ENCODE assay signal across 8 cellular contexts in the genomic region with DNA sequence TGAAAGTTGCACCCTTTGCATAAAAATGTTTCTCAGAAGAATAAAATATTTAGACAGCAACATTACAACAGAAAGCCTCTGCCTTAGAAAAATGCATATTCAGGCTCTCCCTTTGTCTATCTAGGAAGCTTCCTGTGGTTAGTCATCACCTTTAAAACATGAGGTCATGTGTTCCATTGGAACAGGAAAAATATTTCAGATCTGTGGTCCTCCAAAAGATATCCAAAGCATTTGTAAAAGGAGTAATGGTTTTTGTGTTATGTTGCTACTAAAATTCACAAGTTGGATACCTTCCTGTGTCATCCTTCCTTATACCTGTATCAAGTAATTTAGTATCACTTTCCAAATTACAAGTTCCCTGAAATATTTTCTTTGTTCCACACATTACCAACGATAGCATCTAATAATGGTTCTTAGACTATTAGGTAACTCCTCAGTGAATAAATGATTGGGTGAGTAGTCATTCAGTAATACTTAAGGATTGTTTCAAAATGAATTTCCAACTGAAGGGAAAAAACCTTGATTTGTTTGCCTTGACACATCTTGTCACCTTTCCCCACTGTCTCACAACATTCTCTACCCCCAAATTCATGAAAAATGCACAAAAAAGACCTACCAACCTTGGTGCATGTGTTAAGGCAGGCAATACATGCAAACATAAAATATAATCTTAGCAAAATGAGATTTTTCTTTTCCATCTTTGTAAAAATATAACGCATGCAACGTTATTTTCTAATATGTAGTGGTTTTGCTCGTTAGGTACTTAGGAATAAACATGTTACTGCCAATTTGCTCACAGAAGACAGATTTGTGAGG. TPM values are rescaled to one million over a fixed set of nuclear protein-coding genes. Genes with fewer than 3 reads are reported as not detected.
DNase-seq lines count a peak whose midpoint lies in the region; ATAC-seq and TF ChIP-seq lines count a peak whose summit lies in the region.
"Had no signal": no experiment of that assay in that cellular context is flagged by ENCODE, and none has a peak within 500 bp of the region (broad histone marks: within the 10 kb centered on the region; RNA-seq: fewer than 3 reads in every experiment).

No MANE protein-coding gene starts in this region.

- no peak for TF ChIP-seq CTCF in WERI-Rb-1 (IDR thresholded peaks at IDR 0.05; ENCODE audit: low read depth, low read length)
- no peak for TF ChIP-seq CTCF in fibroblast of the aortic adventitia (IDR thresholded peaks at IDR 0.05; ENCODE audit: insufficient read depth, low read length)

- peak overlapping the region; percentile 27 for H3K27ac ChIP-seq in WERI-Rb-1

- H3K36me3 ChIP-seq in WERI-Rb-1, result no peaks in the 10 kb centered on the region
- H3K36me3 ChIP-seq: heart right ventricle had no signal

- H3K4me3 ChIP-seq in WERI-Rb-1 (ENCODE audit: low read depth, low read length), result no peak overlapping the region
- no peak overlapping the region for H3K4me3 ChIP-seq in fibroblast of the aortic adventitia (ENCODE audit: low read depth, low read length)

- no peak for ATAC-seq in HG02840 (IDR thresholded peaks at IDR 0.05; ENCODE audit: low FRiP score, unreplicated experiment)
- no peak for ATAC-seq in GM21717 (IDR thresholded peaks at IDR 0.05; ENCODE audit: unreplicated experiment)
- ATAC-seq in HG03457 (IDR thresholded peaks at IDR 0.05; ENCODE audit: unreplicated experiment), result no peak

- H3K9me3 ChIP-seq in WERI-Rb-1 (ENCODE audit: severe bottlenecking), result no peaks in the 10 kb centered on the region
- H3K9me3 ChIP-seq: heart right ventricle had no signal

- peak; percentile 76 for DNase-seq in HCEC 1CT
- DNase-seq in WERI-Rb-1, result no peak
- DNase-seq in fibroblast of the aortic adventitia (ENCODE audit: low read depth), result peak; percentile 74
- peak; percentile 69 for DNase-seq in superior temporal gyrus (ENCODE audit: extremely low spot score)

- H3K27me3 ChIP-seq in WERI-Rb-1 (ENCODE audit: insufficient read depth, low read depth, severe bottlenecking), result no peaks in the 10 kb centered on the region
- H3K27me3 ChIP-seq: heart right ventricle had no signal

RNA-seq across cellular contexts. Expression of gene RHOBTB1, which starts 19.7 kb away (rescaled TPM):
- 15.8 and 27.0 TPM in 2 replicates for total RNA-seq in fibroblast of the aortic adventitia (ENCODE audit: low replicate concordance)
